8 cellular contexts compared by ENCODE assay signal in genomic region chr5:67003906-67004729, GRCh38.
DNase-seq lines count a peak whose midpoint lies in the region; ATAC-seq and TF ChIP-seq lines count a peak whose summit lies in the region.

No MANE protein-coding gene starts in this region.

- no TSS peak for BruUV-seq in PC-3 (replicated peaks; lab: Mats Ljungman, UMichigan)

- H3K4me2 ChIP-seq in PC-3 (ENCODE audit: low read length), result peak overlapping the region; percentile 92

- H3K27me3 ChIP-seq in PC-3 (ENCODE audit: low read length) (no peaks in the 10 kb centered on the region), esophagus muscularis mucosa (no peaks in the 10 kb centered on the region), mucosa of stomach (ENCODE audit: control insufficient read depth, insufficient read depth, low read length) (no peaks in the 10 kb centered on the region)

- H3K27ac ChIP-seq in PC-3 (ENCODE audit: low read length) (peak overlapping the region; percentile 90), esophagus muscularis mucosa (replicated peaks in 1 of 4) (peak overlapping the region; percentile 87 to 93 (median 87))

- peak; percentile 70 for ATAC-seq in GM19324 (IDR thresholded peaks at IDR 0.05; ENCODE audit: low FRiP score, unreplicated experiment)
- peak; percentile 72 for ATAC-seq in PC-3

- peak; percentile 85 for DNase-seq in ACHN
- peak; percentile 53 for DNase-seq in HuH-7 (ENCODE audit: low spot score)
- peak; percentile 88 for DNase-seq in PC-3
- DNase-seq in activated T-cell treated with anti-CD3 and anti-CD28 coated beads, Interleukin-2, amount 50 U/mL, for 48 hours, result peak; percentile 85 to 91
- DNase-seq in esophagus muscularis mucosa (ENCODE audit: extremely low spot score), result peak; percentile 96
- peak; percentile 60 to 77 for DNase-seq in stimulated activated CD8-positive, alpha-beta memory T cell treated with anti-CD3 and anti-CD28 coated beads, Interleukin-4, amount 100 ng/mL, for 1 hour (ENCODE audit: low read depth in 2 of 2, low spot score in 1 of 2)

- H3K79me2 ChIP-seq in PC-3 (ENCODE audit: low read length), result peaks cover 46% of the 10 kb centered on the region

- H3K36me3 ChIP-seq in PC-3 (ENCODE audit: low read depth, low read length) (no peaks in the 10 kb centered on the region), esophagus muscularis mucosa (no peaks in the 10 kb centered on the region), mucosa of stomach (ENCODE audit: control insufficient read depth, insufficient read depth, low read length) (no peaks in the 10 kb centered on the region)

- peak; percentile 12 for TF ChIP-seq POLR2A in esophagus muscularis mucosa (IDR thresholded peaks at IDR 0.05; ENCODE audit: low read depth)

- no peak for TF ChIP-seq EP300 in esophagus muscularis mucosa (IDR thresholded peaks at IDR 0.05)

- H4K20me1 ChIP-seq in PC-3 (ENCODE audit: low read length), result no peaks in the 10 kb centered on the region

- H3K4me1 ChIP-seq in PC-3 (ENCODE audit: insufficient read depth, low read length) (peaks cover 61% of the 10 kb centered on the region), esophagus muscularis mucosa (peaks cover 35 to 55% (median 48%) of the 10 kb centered on the region in 4 donors), mucosa of stomach (ENCODE audit: control insufficient read depth, insufficient read depth, low read length) (peaks cover 9% of the 10 kb centered on the region)

- TF ChIP-seq CTCF in PC-3 (conservative IDR thresholded peaks at IDR 0.05; ENCODE audit: low read depth, low read length) (no peak), esophagus muscularis mucosa (IDR thresholded peaks at IDR 0.05) (no peak)

- POLR2A ChIA-PET in PC-3 (lab: Charles Lee; ENCODE audit: unreplicated experiment), result interaction anchor here (0.6 to 1.0 kb wide), 5 partner anchors 9 to 1212 kb away, joined by 3 to 5 read pairs (median 3); no protein-coding TSS in a partner anchor

- H3K9me3 ChIP-seq in PC-3 (ENCODE audit: low read length), result no peaks in the 10 kb centered on the region
- H3K9me3 ChIP-seq in esophagus muscularis mucosa, result no peaks in the 10 kb centered on the region
- no peaks in the 10 kb centered on the region for H3K9me3 ChIP-seq in mucosa of stomach (ENCODE audit: control insufficient read depth, low read length)

- WGBS in esophagus muscularis mucosa, result 2% methylated on average over 15 of the region's 54 CpGs

- no peaks in the 10 kb centered on the region for H3F3A ChIP-seq in PC-3 (ENCODE audit: low read length, unreplicated experiment)

- H3K9me2 ChIP-seq in PC-3 (replicated peaks; ENCODE audit: low read length), result no peaks in the 10 kb centered on the region

- CTCF ChIA-PET in PC-3 (lab: Charles Lee), result no interaction called here

- H3K9ac ChIP-seq in PC-3 (ENCODE audit: low read length) (peak overlapping the region; percentile 90), mucosa of stomach (ENCODE audit: low read length) (peak overlapping the region; percentile 81)

- peak overlapping the region; percentile 66 for H2AFZ ChIP-seq in PC-3 (ENCODE audit: low read length)

- intact Hi-C loops in PC-3 (cut with micrococcal nuclease), result loop anchor here (2.0 to 10.0 kb wide), 4 partner anchors 47 to 203 kb away; no protein-coding TSS in a partner anchor
- intact Hi-C loops in esophagus muscularis mucosa (cut with DNase I), result loop anchor here (5.0 kb wide), 2 partner anchors 47 to 93 kb away; no protein-coding TSS in a partner anchor

- in situ Hi-C loops in ACHN (cut with HindIII; ENCODE audit: low pct_ligation_motif_present, low pct_unique_long_range_greater_than_20kb, low sequenced_read_pairs), result no loop called here

- H3K4me3 ChIP-seq in PC-3 (ENCODE audit: low read length), result peak overlapping the region; percentile 91
- peak overlapping the region; percentile 63 to 70 (median 65) for H3K4me3 ChIP-seq in esophagus muscularis mucosa
- H3K4me3 ChIP-seq in mucosa of stomach (ENCODE audit: low read length), result peak overlapping the region; percentile 91

Comparison
In these comparisons a context has a peak if more than half of its experiments do, and no peak if none do; other contexts are left out.
1. Peak in every context shown above with its lines: DNase-seq, ATAC-seq, H3K4me3 ChIP-seq and H3K27ac ChIP-seq.